25 cellular contexts compared by ENCODE assay signal in the genomic region with DNA sequence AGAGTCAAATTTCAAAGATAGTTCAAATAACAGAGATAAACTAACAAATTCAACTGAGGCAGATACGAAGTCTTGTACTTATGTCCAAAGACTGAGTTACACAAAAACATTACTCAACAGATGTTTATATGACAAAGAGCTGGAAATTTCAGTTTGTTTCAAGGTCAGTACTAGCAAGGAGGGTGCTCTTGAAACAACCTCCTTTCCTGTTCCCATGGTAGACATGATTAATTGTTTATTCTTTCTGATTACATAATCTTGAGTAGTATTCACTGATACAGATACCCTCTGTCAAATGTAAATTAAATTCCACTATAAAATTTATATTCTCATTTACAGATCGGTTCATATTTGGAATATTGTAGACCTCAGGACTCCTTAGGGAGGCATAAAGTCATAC. TPM values are rescaled to one million over a fixed set of nuclear protein-coding genes. Genes with fewer than 3 reads are reported as not detected.
"Had no signal": no experiment of that assay in that cellular context is flagged by ENCODE, and none has a peak within 500 bp of the region (broad histone marks: within the 10 kb centered on the region; RNA-seq: fewer than 3 reads in every experiment).

No MANE protein-coding gene starts in this region.

- DNase-seq: activated CD4-positive, alpha-beta T cell treated with anti-CD3 and anti-CD28 coated beads for 4 hours; activated CD8-positive, alpha-beta T cell treated with anti-CD3 and anti-CD28 coated beads for 36 hours; activated naive CD4-positive, alpha-beta T cell treated with Interleukin-2 at 50 U/mL for 16 hours; activated naive CD8-positive, alpha-beta T cell treated with anti-CD3 and anti-CD28 coated beads, Interleukin-2, amount 10 ng/mL, durations not matched to agents 7 days and 5 days; activated T-cell treated with anti-CD3 and anti-CD28 coated beads, Interleukin-2, amount 50 U/mL, for 1 hour; body of pancreas; central memory CD4-positive, alpha-beta T cell; colonic mucosa; foreskin fibroblast; hypothalamus; left ventricle myocardium inferior; mucosa of descending colon; naive B cell; stimulated activated CD4-positive, alpha-beta T cell treated with anti-CD3 and anti-CD28 coated beads, Interleukin-2, amount 100 ng/mL, for 24 hours; stimulated activated naive CD8-positive, alpha-beta T cell treated with anti-CD3 and anti-CD28 coated beads, Interleukin-15, Interleukin-2, amounts not matched to agents 100 U/mL and 50 U/mL, for 24 hours; substantia nigra; SW 1271; T-helper 2 cell; tibial artery; uterus had no signal

- ATAC-seq: activated CD8-positive, alpha-beta T cell treated with anti-CD3 and anti-CD28 coated beads for 36 hours; activated T-helper 17 cell treated with anti-CD3 and anti-CD28 coated beads, Interleukin-2, amount 50 U/mL, for 72 hours; body of pancreas; mucosa of descending colon; stimulated activated naive CD8-positive, alpha-beta T cell treated with anti-CD3 and anti-CD28 coated beads, Interleukin-15, Interleukin-2, amounts not matched to agents 100 U/mL and 50 U/mL, for 24 hours; WTC11 had no signal

- H3K36me3 ChIP-seq: left ventricle myocardium inferior, right atrium auricular region, uterus had no signal

- H3K9me3 ChIP-seq: body of pancreas, colonic mucosa, left ventricle myocardium inferior, mucosa of descending colon, right atrium auricular region, tibial artery, uterus had no signal

- H3K4me1 ChIP-seq: colonic mucosa, left ventricle myocardium inferior, right atrium auricular region, tibial artery, uterus had no signal

- H3K27ac ChIP-seq: body of pancreas, colonic mucosa, left ventricle myocardium inferior, right atrium auricular region, tibial artery, uterus had no signal

- H3K27me3 ChIP-seq: body of pancreas, colonic mucosa, right atrium auricular region, tibial artery, uterus had no signal

- H3K4me3 ChIP-seq: body of pancreas, colonic mucosa, left ventricle myocardium inferior, mucosa of descending colon, right atrium auricular region, tibial artery, uterus had no signal

RNA-seq across cellular contexts. Expression of gene TSPAN8, which starts 23.4 kb away (rescaled TPM):
- total RNA-seq: activated CD8-positive, alpha-beta T cell treated with anti-CD3 and anti-CD28 coated beads for 36 hours; activated naive CD8-positive, alpha-beta T cell treated with anti-CD3 and anti-CD28 coated beads, Interleukin-2, amount 10 ng/mL, durations not matched to agents 7 days and 5 days; activated T-helper 17 cell treated with anti-CD3 and anti-CD28 coated beads, Interleukin-2, amount 50 U/mL, for 72 hours; glomerular endothelial cell; neural crest cell had no signal
